ENCODE assay signal across 8 cellular contexts in genomic region chr5:159178978-159179377, GRCh38. TPM values are rescaled to one million over a fixed set of nuclear protein-coding genes. Genes with fewer than 3 reads are reported as not detected.
DNase-seq lines count a peak whose midpoint lies in the region; ATAC-seq, FAIRE-seq and TF ChIP-seq lines count a peak whose summit lies in the region.

No MANE protein-coding gene starts in this region.

- no peak overlapping the region for H2AFZ ChIP-seq in GM12878 (ENCODE audit: control insufficient read depth, low read depth, low read length)

- TF ChIP-seq EP300 in GM12878 (IDR thresholded peaks at IDR 0.05; ENCODE audit: borderline replicate concordance in 1 of 2, control insufficient read depth in 1 of 2, low read depth in 2 of 2, low read length in 2 of 2), result peak; percentile 74 to 87; a peak in 3 of 4 replicates

- peaks cover 33% of the 10 kb centered on the region for H3K79me2 ChIP-seq in GM12878 (ENCODE audit: control insufficient read depth, insufficient read depth, low read length)

- H3K4me3 ChIP-seq in GM12878 (no peak overlapping the region), muscle layer of duodenum (ENCODE audit: low read depth in 1 of 2, low read length in 2 of 2) (no peak overlapping the region)

- peak overlapping the region; percentile 81 for H3K27ac ChIP-seq in GM12878 (ENCODE audit: control insufficient read depth, insufficient read depth)
- H3K27ac ChIP-seq in muscle layer of duodenum (ENCODE audit: low read length), result peak overlapping the region; percentile 1

- POLR2A ChIA-PET in GM12878 (lab: Charles Lee), result interaction anchor here (1.0 to 2.2 kb wide), 3 partner anchors 19 to 30 kb away, joined by 3 to 12 read pairs (median 11); no protein-coding TSS in a partner anchor

- no peak overlapping the region for H3K9ac ChIP-seq in GM12878 (ENCODE audit: control insufficient read depth, insufficient read depth, low read length)

- H3K4me2 ChIP-seq in GM12878 (ENCODE audit: control insufficient read depth, insufficient read depth), result no peak overlapping the region

- CTCF ChIA-PET in GM12878 (lab: Yijun Ruan, JAX), result interaction anchor here (1.0 to 1.6 kb wide), 3 partner anchors 9 to 28 kb away, joined by 3 to 6 read pairs (median 4); no protein-coding TSS in a partner anchor

- ATAC-seq in GM21528 (IDR thresholded peaks at IDR 0.05; ENCODE audit: low FRiP score, unreplicated experiment), result peak; percentile 41
- peak; percentile 84 for ATAC-seq in GM12878
- ATAC-seq in HG03469 (IDR thresholded peaks at IDR 0.05; ENCODE audit: unreplicated experiment), result no peak

- no peak for TF ChIP-seq RAD21 in GM12878 (IDR thresholded peaks at IDR 0.05; ENCODE audit: insufficient read depth, low read depth, low read length)

- BruUV-seq in GM12878 (replicated peaks; lab: Mats Ljungman, UMichigan), result no TSS peak

- H3K9me3 ChIP-seq in GM12878 (replicated peaks; ENCODE audit: control insufficient read depth, insufficient read depth, low read length) (no peaks in the 10 kb centered on the region), muscle layer of duodenum (ENCODE audit: control insufficient read depth in 1 of 2, low read length in 2 of 2) (no peaks in the 10 kb centered on the region)

- SMC1A ChIA-PET in GM12878 (lab: Charles Lee; ENCODE audit: uncharacterized antibody, unreplicated experiment), result interaction anchor here (0.7 to 3.3 kb wide), 8 partner anchors 11 to 230 kb away, joined by 3 to 21 read pairs (median 4); no protein-coding TSS in a partner anchor

- 0% methylated on average over 2 of the region's 2 CpGs for WGBS in GM12878 (ENCODE audit: insufficient coverage, insufficient replicate concordance, low lambda C conversion rate, missing lambda C conversion rate)

- H3K36me3 ChIP-seq in GM12878 (ENCODE audit: control insufficient read depth in 2 of 2, insufficient read depth in 2 of 2, low read length in 1 of 2), result peaks cover 0 to 18% of the 10 kb centered on the region in 2 experiments; a peak in 3 of 4 replicates
- peaks cover 0 to 26% of the 10 kb centered on the region in 2 donors for H3K36me3 ChIP-seq in muscle layer of duodenum (ENCODE audit: control insufficient read depth in 1 of 2, insufficient read depth in 2 of 2, low read length in 2 of 2)

- intact Hi-C loops in GM12878 (cut with micrococcal nuclease; ENCODE audit: unreplicated experiment), result no loop called here

- DNase-seq in COLO829 (ENCODE audit: low spot score) (peak; percentile 67), M059J (ENCODE audit: low read depth) (peak; percentile 89), GM12878 (ENCODE audit: low read depth, low spot score) (peak; percentile 51), NCI-H2171 treated with DMSO at 0.1 percent for 48 hours (lab: John Stamatoyannopoulos, UW) (no peak), SHP77 treated with DMSO at 0.1 percent for 48 hours (lab: John Stamatoyannopoulos, UW) (no peak)

- H3K4me1 ChIP-seq in GM12878 (ENCODE audit: control insufficient read depth, insufficient read depth, low read length), result peaks cover 12% of the 10 kb centered on the region
- H3K4me1 ChIP-seq in muscle layer of duodenum (ENCODE audit: control insufficient read depth in 1 of 2, insufficient read depth in 2 of 2, low read length in 2 of 2), result peaks cover 0 to 21% of the 10 kb centered on the region in 2 donors

- TF ChIP-seq CTCF in GM12878 (IDR thresholded peaks at IDR 0.05 in 2 of 3, conservative IDR thresholded peaks at IDR 0.05 in 1 of 3; ENCODE audit: control insufficient read depth in 2 of 3, extremely low read depth in 1 of 3, insufficient read depth in 1 of 3, low read depth in 3 of 3, low read length in 3 of 3), result no peak

- no peak for TF ChIP-seq POLR2A in GM12878 (IDR thresholded peaks at IDR 0.05; ENCODE audit: low read depth, low read length)

- H3K27me3 ChIP-seq in GM12878 (replicated peaks in 1 of 2; ENCODE audit: control insufficient read depth in 2 of 2, insufficient read depth in 2 of 2, low read length in 1 of 2) (no peaks in the 10 kb centered on the region), muscle layer of duodenum (ENCODE audit: low read depth, low read length) (no peaks in the 10 kb centered on the region)

- H4K20me1 ChIP-seq in GM12878 (ENCODE audit: control insufficient read depth, insufficient read depth), result no peaks in the 10 kb centered on the region

- FAIRE-seq in GM12878 (lab: Jason Lieb, UNC), result peak; percentile 61

- RAD21 ChIA-PET in GM12878 (lab: Charles Lee; ENCODE audit: unreplicated experiment), result interaction anchor here (0.7 to 2.6 kb wide), 9 partner anchors 13 to 278 kb away, joined by 3 to 10 read pairs (median 3); no protein-coding TSS in a partner anchor

- in situ Hi-C loops in GM12878 (cut with MboI), result no loop called here

TF ChIP-seq in GM12878, 131 proteins besides CTCF, POLR2A, EP300 and RAD21 (continues in another document):
- TF ChIP-seq CREB1 (IDR thresholded peaks at IDR 0.05; ENCODE audit: low read depth) (peak; percentile 95), FOXM1 (IDR thresholded peaks at IDR 0.05; ENCODE audit: low read depth, low read length) (peak; percentile 57; the same call in 1 of the 2 replicates), SUPT20H (IDR thresholded peaks at IDR 0.05; ENCODE audit: borderline replicate concordance, control insufficient read depth, low read depth, low read length) (no peak), BHLHE40 (IDR thresholded peaks at IDR 0.05; ENCODE audit: borderline replicate concordance in 1 of 2, low read depth in 2 of 2, low read length in 1 of 2) (peak in 1 of 2 experiments; percentile 44; a peak in 1 of 4 replicates), RELB (IDR thresholded peaks at IDR 0.05; ENCODE audit: low read depth) (peak; percentile 91; the same call in 1 of the 2 replicates), JUND (IDR thresholded peaks at IDR 0.05; ENCODE audit: low read depth, low read length) (0 out of 2 replicates have a peak, but pooled peaks have one; percentile 37), ZNF592 (IDR thresholded peaks at IDR 0.05) (peak; percentile 51; the same call in 1 of the 2 replicates), TCF7 (IDR thresholded peaks at IDR 0.05; ENCODE audit: borderline replicate concordance) (0 out of 2 replicates have a peak, but pooled peaks have one; percentile 25), RBBP5 (conservative IDR thresholded peaks at IDR 0.05) (no peak)

RNA-seq across cellular contexts. Expression of gene RNF145, which starts 30.4 kb away (rescaled TPM):
- total RNA-seq in M059J (2014; rRNA removed; shearing (Covaris generic)), result 33.7 and 54.0 TPM in 2 replicates
- 94.8 and 97.9 TPM in 2 replicates for total RNA-seq in GM12878 (2013; cell fraction: nucleolus; rRNA removed)
- total RNA-seq in GM12878 (2014; rRNA removed) (46.6 and 54.6 TPM in 2 replicates), GM12878 (2014; rRNA removed; fragmentation: Illumina TruSeq; extraction: Trizol) (29.7 and 29.9 TPM in 2 replicates), GM12878 (2021) (49.2 and 50.9 TPM in 2 replicates)
- polyA plus RNA-seq in GM12878 (2011; ENCODE audit: low read depth), result 16.6 TPM
- polyA plus RNA-seq in GM12878 (2011; rRNA removed) (56.1 and 64.4 TPM in 2 replicates), GM12878 (2014; fragmentation: Illumina TruSeq; extraction: Trizol) (58.1 and 75.0 TPM in 2 replicates), GM12878 (2014; fragmentation: Nextera tagmentation; extraction: Ambion mirVana) (10 to 100 TPM; 18.6 to 25.2 TPM), GM12878 (2014; rRNA removed) (46.4 and 51.0 TPM in 2 replicates), GM12878 (2016; fragmentation: Nextera tagmentation; extraction: Ambion mirVana) (10 to 100 TPM in 1 of 2 experiments, 1 to 10 TPM in 1; 9.7 to 11.5 TPM)
- 22.2 and 34.5 TPM in 2 replicates for polyA plus RNA-seq in GM12878 (2011; cell fraction: cytosol; rRNA removed)
- polyA plus RNA-seq in GM12878 (2011; cell fraction: nucleus; rRNA removed), result 47.3 and 49.5 TPM in 2 replicates
- polyA plus RNA-seq in GM12878 (2012), result 20.8 and 36.3 TPM in 2 replicates
- polyA minus RNA-seq in GM12878 (2011; rRNA and poly(A)+ RNA removed), result 47.9 and 53.5 TPM in 2 replicates
- 17.3 and 17.9 TPM in 2 replicates for polyA minus RNA-seq in GM12878 (2011; cell fraction: cytosol; rRNA and poly(A)+ RNA removed)
- polyA minus RNA-seq in GM12878 (2011; cell fraction: nucleus; rRNA and poly(A)+ RNA removed), result 24.9 and 30.2 TPM in 2 replicates

Comparison
In these comparisons a context has a peak if more than half of its experiments do, and no peak if none do; other contexts are left out.
1. DNase-seq: peak in COLO829 (single experiment), M059J (single experiment) and GM12878 (single experiment); none in NCI-H2171 treated with DMSO at 0.1 percent for 48 hours (single experiment) and SHP77 treated with DMSO at 0.1 percent for 48 hours (single experiment).